In genomic region chr22:38181453-38182200, GRCh38 we compare ENCODE assay signal across 8 cellular contexts. TPM values are rescaled to one million over a fixed set of nuclear protein-coding genes. Genes with fewer than 3 reads are reported as not detected.
DNase-seq lines count a peak whose midpoint lies in the region; ATAC-seq and TF ChIP-seq lines count a peak whose summit lies in the region.

PLA2G6 (minus strand) TSS chr22:38181830; CDS start chr22:38169426, 12,404 bp downstream.

- peak within 1 kb of the TSS; percentile 95 for H3K4me3 Mint-ChIP-seq in activated naive CD8-positive, alpha-beta T cell treated with anti-CD3 and anti-CD28 coated beads, Interleukin-2, amount 10 ng/mL, durations not matched to agents 7 days and 5 days

- peak within 1 kb of the TSS; percentile 82 for H3K9ac ChIP-seq in SU-DHL-6 (ENCODE audit: low read length)

- peak within 1 kb of the TSS; percentile 91 for H3K27ac Mint-ChIP-seq in activated naive CD8-positive, alpha-beta T cell treated with anti-CD3 and anti-CD28 coated beads, Interleukin-2, amount 10 ng/mL, durations not matched to agents 7 days and 5 days

- H3K9me3 ChIP-seq in SU-DHL-6 (ENCODE audit: insufficient read depth, low read length) (no peaks in the 10 kb centered on the region), ovary (no peaks in the 10 kb centered on the region), thyroid gland (no peaks in the 10 kb centered on the region)

- TF ChIP-seq CTCF in GM10266 (IDR thresholded peaks at IDR 0.05; ENCODE audit: control insufficient read depth, insufficient read depth, low read depth, missing control alignments): no peak
- no peak for TF ChIP-seq CTCF in SU-DHL-6 (IDR thresholded peaks at IDR 0.05; ENCODE audit: insufficient read depth, low read length, poor library complexity, severe bottlenecking)
- no peak for TF ChIP-seq CTCF in ovary (IDR thresholded peaks at IDR 0.05)
- no peak for TF ChIP-seq CTCF in thyroid gland (IDR thresholded peaks at IDR 0.05)

- no peaks in the 10 kb centered on the region for H3K9me2 ChIP-seq in SU-DHL-6 (replicated peaks; ENCODE audit: insufficient read depth, low read length)

- intact Hi-C loops in head of caudate nucleus (cut with DNase I): no loop called here
- intact Hi-C loops in ovary (cut with DNase I): no loop called here
- intact Hi-C loops in thyroid gland (cut with DNase I): loop anchor here (10.0 kb wide), 1 partner anchor 83 kb away; no protein-coding TSS in a partner anchor

- H3K27ac ChIP-seq in SU-DHL-6 (ENCODE audit: low read depth, low read length): peak within 1 kb of the TSS; percentile 66
- peak within 1 kb of the TSS; percentile 64 to 86 for H3K27ac ChIP-seq in ovary
- peak within 1 kb of the TSS; percentile 87 to 95 (median 94) for H3K27ac ChIP-seq in thyroid gland

- H3K27me3 ChIP-seq in SU-DHL-6 (ENCODE audit: low read length) (no peaks in the 10 kb centered on the region), ovary (no peaks in the 10 kb centered on the region), thyroid gland (no peaks in the 10 kb centered on the region)

- peaks cover 5% of the 10 kb centered on the region for H3K27me3 Mint-ChIP-seq in activated naive CD8-positive, alpha-beta T cell treated with anti-CD3 and anti-CD28 coated beads, Interleukin-2, amount 10 ng/mL, durations not matched to agents 7 days and 5 days

- POLR2A ChIA-PET in activated naive CD8-positive, alpha-beta T cell treated with anti-CD3 and anti-CD28 coated beads, Interleukin-2, amount 10 ng/mL, durations not matched to agents 7 days and 5 days (lab: Charles Lee): interaction anchor here (0.6 to 5.0 kb wide), 8 partner anchors 9 to 284 kb away, joined by 3 to 78 read pairs (median 4); partner anchors contain the start of gene MAFF

- H3K36me3 ChIP-seq in SU-DHL-6 (ENCODE audit: low read length) (no peaks in the 10 kb centered on the region), ovary (no peaks in the 10 kb centered on the region), thyroid gland (no peaks in the 10 kb centered on the region)

- peaks cover 43% of the 10 kb centered on the region for H3K4me1 Mint-ChIP-seq in activated naive CD8-positive, alpha-beta T cell treated with anti-CD3 and anti-CD28 coated beads, Interleukin-2, amount 10 ng/mL, durations not matched to agents 7 days and 5 days

- H3K79me2 ChIP-seq in SU-DHL-6 (ENCODE audit: insufficient read depth, low read length): no peaks in the 10 kb centered on the region

- H4K20me1 ChIP-seq in SU-DHL-6 (ENCODE audit: low read depth, low read length): no peaks in the 10 kb centered on the region

- H3F3A ChIP-seq in SU-DHL-6 (ENCODE audit: insufficient read depth): peaks cover 9% of the 10 kb centered on the region; the same call in 1 of the 2 replicates

- peak; percentile 55 for TF ChIP-seq POLR2A in ovary (IDR thresholded peaks at IDR 0.05)
- peak in 1 of 2 donors; percentile 60 for TF ChIP-seq POLR2A in thyroid gland (IDR thresholded peaks at IDR 0.05)

- H3K4me3 ChIP-seq in SU-DHL-6 (ENCODE audit: insufficient read depth, low read length, poor library complexity, severe bottlenecking) (peak within 1 kb of the TSS; percentile 75), ovary (peak within 1 kb of the TSS; percentile 60), thyroid gland (replicated peaks in 1 of 3) (peak within 1 kb of the TSS; percentile 16 to 60 (median 40))

- H3K9me3 Mint-ChIP-seq in activated naive CD8-positive, alpha-beta T cell treated with anti-CD3 and anti-CD28 coated beads, Interleukin-2, amount 10 ng/mL, durations not matched to agents 7 days and 5 days: no peaks in the 10 kb centered on the region

- peak; percentile 88 for ATAC-seq in HG02678 (IDR thresholded peaks at IDR 0.05; ENCODE audit: unreplicated experiment)
- peak; percentile 91 for ATAC-seq in activated naive CD8-positive, alpha-beta T cell treated with anti-CD3 and anti-CD28 coated beads, Interleukin-2, amount 10 ng/mL, durations not matched to agents 7 days and 5 days (ENCODE audit: low read depth)

- peak within 1 kb of the TSS; percentile 61 for H2AFZ ChIP-seq in SU-DHL-6 (ENCODE audit: low read depth, low read length, severe bottlenecking)

- peak within 1 kb of the TSS; percentile 90 for H3K4me2 ChIP-seq in SU-DHL-6 (ENCODE audit: low read depth, low read length, poor library complexity, severe bottlenecking)

- H3K4me1 ChIP-seq in ovary (ENCODE audit: insufficient read depth): peaks cover 13% of the 10 kb centered on the region
- H3K4me1 ChIP-seq in thyroid gland: peaks cover 16 to 46% of the 10 kb centered on the region in 2 donors

- peaks cover 12% of the 10 kb centered on the region for H3K36me3 Mint-ChIP-seq in activated naive CD8-positive, alpha-beta T cell treated with anti-CD3 and anti-CD28 coated beads, Interleukin-2, amount 10 ng/mL, durations not matched to agents 7 days and 5 days

- DNase-seq in GM10266 (ENCODE audit: extremely low spot score) (peak; percentile 94), NCI-H128 (lab: John Stamatoyannopoulos, UW; ENCODE audit: unreplicated experiment) (peak; percentile 80), head of caudate nucleus (peak; percentile 95 to 99 (median 98)), ovary (peak; percentile 99), thyroid gland (peak; percentile 99)
- DNase-seq in activated naive CD8-positive, alpha-beta T cell treated with anti-CD3 and anti-CD28 coated beads, Interleukin-2, amount 10 ng/mL, durations not matched to agents 7 days and 5 days: peak; percentile 99

- TF ChIP-seq EP300 in ovary (IDR thresholded peaks at IDR 0.05): no peak

- 0% methylated on average over 47 to 48 of the region's 48 CpGs for WGBS in ovary, 3 donors
- WGBS in thyroid gland, 2 donors: 1% methylated on average over 30 to 47 of the region's 48 CpGs

RNA-seq across cellular contexts. Expression of gene PLA2G6, which starts in this region (rescaled TPM):
- 100 to 1,000 TPM in 1 of 2 experiments, 10 to 100 TPM in 1; 94.6 to 103 TPM for total RNA-seq in activated naive CD8-positive, alpha-beta T cell treated with anti-CD3 and anti-CD28 coated beads, Interleukin-2, amount 10 ng/mL, durations not matched to agents 7 days and 5 days
- 10 to 100 TPM; 22.5 to 60.5 (median 39.4) TPM for total RNA-seq in ovary
- 10 to 100 TPM; 16.4 to 68.4 TPM for polyA plus RNA-seq in ovary
- 100 to 1,000 TPM; 106 to 122 (median 112) TPM for total RNA-seq in thyroid gland

Comparison
In these comparisons a context has a peak if more than half of its experiments do, and no peak if none do; other contexts are left out.
1. Peak in every context shown above with its lines: DNase-seq, ATAC-seq, H3K4me3 ChIP-seq and H3K27ac ChIP-seq.